Comparison of ENCODE assay signal across 25 cellular contexts in the genomic region with DNA sequence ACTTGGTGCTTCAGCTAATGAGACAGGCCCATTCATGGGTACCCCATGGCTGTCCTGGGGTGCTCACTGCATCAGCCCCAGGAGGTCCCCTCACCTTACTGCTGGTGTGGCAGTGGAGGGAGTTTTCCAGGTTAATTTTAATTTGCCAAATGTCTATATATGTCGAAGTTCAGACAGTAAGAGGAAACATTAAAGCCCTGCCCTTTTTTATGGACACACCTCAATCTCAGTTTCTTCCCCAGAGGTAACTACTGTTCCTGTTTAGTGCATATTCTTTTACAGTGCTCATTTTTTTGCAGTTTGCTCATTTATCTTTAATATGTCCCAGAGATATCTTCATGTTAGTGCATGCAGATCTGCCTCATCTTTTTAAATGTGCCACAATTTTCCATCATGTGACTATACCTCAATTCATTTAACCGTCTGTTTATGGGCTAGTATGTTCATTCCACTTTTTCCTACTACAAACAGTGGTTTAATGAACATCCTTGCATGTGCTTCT. TPM values are rescaled to one million over a fixed set of nuclear protein-coding genes. Genes with fewer than 3 reads are reported as not detected.
DNase-seq lines count a peak whose midpoint lies in the region; ATAC-seq, FAIRE-seq and TF ChIP-seq lines count a peak whose summit lies in the region.
"Had no signal": no experiment of that assay in that cellular context is flagged by ENCODE, and none has a peak within 500 bp of the region (broad histone marks: within the 10 kb centered on the region; RNA-seq: fewer than 3 reads in every experiment).

No MANE protein-coding gene starts in this region.

- no peaks in the 10 kb centered on the region for H3K9me2 ChIP-seq in Loucy (replicated peaks; ENCODE audit: low read depth, low read length)

- intact Hi-C loops in K562 (cut with micrococcal nuclease) (no loop called here), colonic mucosa (cut with DNase I) (no loop called here)

- H3K27me3 ChIP-seq in Loucy (ENCODE audit: insufficient read depth, low read length, poor library complexity, severe bottlenecking) (no peaks in the 10 kb centered on the region), K562 (ENCODE audit: control insufficient read depth in 2 of 2, insufficient read depth in 2 of 2, low read length in 2 of 2) (no peaks in the 10 kb centered on the region), colonic mucosa (no peaks in the 10 kb centered on the region)
- H3K27me3 ChIP-seq: Peyer's patch, SJSA1 had no signal

- TF ChIP-seq EP300 in K562 (IDR thresholded peaks at IDR 0.05; ENCODE audit: low read length) = no peak

- H4K20me1 ChIP-seq in Loucy (ENCODE audit: insufficient read depth, low read length, poor library complexity, severe bottlenecking) (peaks cover 51% of the 10 kb centered on the region), K562 (replicated peaks; ENCODE audit: control insufficient read depth, insufficient read depth, low read length) (0 out of 2 replicates have a peak, but pooled peaks cover under 1% of the 10 kb centered on the region)

- ATAC-seq in K562 = no peak
- no peak for ATAC-seq in memory B cell (ENCODE audit: low read depth)
- no peak for ATAC-seq in stimulated activated effector memory CD8-positive, alpha-beta T cell treated with anti-CD3 and anti-CD28 coated beads, Interleukin-12 subunit alpha, Interleukin-12 subunit beta, amount 100 ng/mL, for 72 hours
- ATAC-seq in HG02970 (IDR thresholded peaks at IDR 0.05; ENCODE audit: low FRiP score, unreplicated experiment) = no peak
- ATAC-seq: Right ventricle myocardium inferior had no signal

- in situ Hi-C loops in K562 (cut with MboI) = no loop called here

- peak overlapping the region; percentile 43 for H3K27ac Mint-ChIP-seq in memory B cell
- H3K27ac Mint-ChIP-seq in stimulated activated effector memory CD8-positive, alpha-beta T cell treated with anti-CD3 and anti-CD28 coated beads, Interleukin-12 subunit alpha, Interleukin-12 subunit beta, amount 100 ng/mL, for 72 hours = peak overlapping the region; percentile 33
- H3K27ac Mint-ChIP-seq: HFFc6 had no signal

- H3K9ac ChIP-seq in Loucy (ENCODE audit: low read depth, low read length, poor library complexity, severe bottlenecking) (no peak overlapping the region), K562 (ENCODE audit: insufficient read depth in 1 of 2, low read depth in 2 of 2, low read length in 2 of 2) (no peak overlapping the region), colonic mucosa (ENCODE audit: low read depth in 2 of 2, low read length in 2 of 2) (no peak overlapping the region)
- H3K9ac ChIP-seq: KMS-11 had no signal

- H3K36me3 ChIP-seq in Loucy (ENCODE audit: insufficient read depth, low read length) = no peaks in the 10 kb centered on the region
- no peaks in the 10 kb centered on the region for H3K36me3 ChIP-seq in K562 (ENCODE audit: control insufficient read depth, insufficient read depth, low read length)
- no peaks in the 10 kb centered on the region for H3K36me3 ChIP-seq in colonic mucosa
- H3K36me3 ChIP-seq: Peyer's patch, SJSA1 had no signal

- CTCF ChIA-PET in K562 (lab: Yijun Ruan, JAX; ENCODE audit: low intra/inter-chr PET ratio) = no interaction called here

- WGBS in K562 (ENCODE audit: insufficient coverage, low coverage, missing lambda C conversion rate) = 68% methylated on average over 2 of the region's 2 CpGs

- H3K9me3 Mint-ChIP-seq in memory B cell = peaks cover 1% of the 10 kb centered on the region
- H3K9me3 Mint-ChIP-seq in stimulated activated effector memory CD8-positive, alpha-beta T cell treated with anti-CD3 and anti-CD28 coated beads, Interleukin-12 subunit alpha, Interleukin-12 subunit beta, amount 100 ng/mL, for 72 hours = peaks cover 2% of the 10 kb centered on the region

- TF ChIP-seq RAD21 in K562 (CRISPR knock-in tag; conservative IDR thresholded peaks at IDR 0.05 in 1 of 2, IDR thresholded peaks at IDR 0.05 in 1 of 2) = no peak

- no peaks in the 10 kb centered on the region for H3F3A ChIP-seq in Loucy (ENCODE audit: low read depth)

- no TSS peak for BruUV-seq in K562 (replicated peaks; lab: Mats Ljungman, UMichigan)

- H3K9me1 ChIP-seq in K562 (ENCODE audit: control insufficient read depth, insufficient read depth, low read length) = no peaks in the 10 kb centered on the region

- POLR2A ChIA-PET in K562 (lab: Yijun Ruan, JAX) = interaction anchor here (0.8 to 1.0 kb wide), 2 partner anchors 9 to 12 kb away, joined by 3 to 4 read pairs; partner anchors contain the start of gene PANX1

- no peak for FAIRE-seq in K562 (lab: Jason Lieb, UNC)
- FAIRE-seq: HTR-8/SVneo had no signal

- H3K4me3 ChIP-seq in Loucy (ENCODE audit: low read length, poor library complexity, severe bottlenecking) (no peak overlapping the region), K562 (no peak overlapping the region), colonic mucosa (no peak overlapping the region)
- H3K4me3 ChIP-seq: Peyer's patch, SJSA1 had no signal

- H3K36me3 Mint-ChIP-seq in memory B cell = peaks cover 4% of the 10 kb centered on the region
- H3K36me3 Mint-ChIP-seq in stimulated activated effector memory CD8-positive, alpha-beta T cell treated with anti-CD3 and anti-CD28 coated beads, Interleukin-12 subunit alpha, Interleukin-12 subunit beta, amount 100 ng/mL, for 72 hours = no peaks in the 10 kb centered on the region

- H3K4me2 ChIP-seq in Loucy (ENCODE audit: low read depth, low read length, poor library complexity, severe bottlenecking) (peak overlapping the region; percentile 10), K562 (ENCODE audit: insufficient read depth, low read length) (no peak overlapping the region)
- H3K4me2 ChIP-seq: KMS-11 had no signal

- no peaks in the 10 kb centered on the region for H3K9me3 ChIP-seq in Loucy (ENCODE audit: insufficient read depth, low read depth, low read length)
- H3K9me3 ChIP-seq in K562 (replicated peaks; ENCODE audit: control insufficient read depth, insufficient read depth, low read depth, low read length) = no peaks in the 10 kb centered on the region
- no peaks in the 10 kb centered on the region for H3K9me3 ChIP-seq in colonic mucosa
- H3K9me3 ChIP-seq: Peyer's patch, SJSA1 had no signal

- TF ChIP-seq CTCF in Loucy (conservative IDR thresholded peaks at IDR 0.05; ENCODE audit: low read length) (no peak), K562 (IDR thresholded peaks at IDR 0.05 in 2 of 3, conservative IDR thresholded peaks at IDR 0.05 in 1 of 3; ENCODE audit: insufficient read depth in 2 of 3, low read depth in 1 of 3, low read length in 3 of 3) (no peak), colonic mucosa (IDR thresholded peaks at IDR 0.05) (no peak)

- H3K27me3 Mint-ChIP-seq in memory B cell = no peaks in the 10 kb centered on the region
- H3K27me3 Mint-ChIP-seq: CD8-positive, alpha-beta memory T cell had no signal

- H3K4me1 ChIP-seq in Loucy (ENCODE audit: insufficient read depth, low read length, poor library complexity, severe bottlenecking) (peaks cover 40% of the 10 kb centered on the region), K562 (replicated peaks in 1 of 2; ENCODE audit: control insufficient read depth in 2 of 2, insufficient read depth in 2 of 2, low read length in 2 of 2) (peaks cover 25 to 36% of the 10 kb centered on the region in 2 experiments), colonic mucosa (peaks cover 9% of the 10 kb centered on the region)

- H3K4me3 Mint-ChIP-seq in memory B cell = no peak overlapping the region
- H3K4me3 Mint-ChIP-seq in stimulated activated effector memory CD8-positive, alpha-beta T cell treated with anti-CD3 and anti-CD28 coated beads, Interleukin-12 subunit alpha, Interleukin-12 subunit beta, amount 100 ng/mL, for 72 hours = no peak overlapping the region
- H3K4me3 Mint-ChIP-seq: CD8-positive, alpha-beta memory T cell; HFFc6 had no signal

- no peak for TF ChIP-seq POLR2A in K562 (conservative IDR thresholded peaks at IDR 0.05)

- H3K27ac ChIP-seq in K562 (ENCODE audit: extremely low read depth, low read depth, low read length) (no peak overlapping the region), colonic mucosa (no peak overlapping the region)
- H3K27ac ChIP-seq: KMS-11, Peyer's patch, SJSA1 had no signal

- H3K4me1 Mint-ChIP-seq in memory B cell = peaks cover 45% of the 10 kb centered on the region
- H3K4me1 Mint-ChIP-seq in stimulated activated effector memory CD8-positive, alpha-beta T cell treated with anti-CD3 and anti-CD28 coated beads, Interleukin-12 subunit alpha, Interleukin-12 subunit beta, amount 100 ng/mL, for 72 hours = peaks cover 74% of the 10 kb centered on the region

- DNase-seq in K562 (ENCODE audit: extremely low read depth in 1 of 4, low spot score in 3 of 4) (no peak), memory B cell (ENCODE audit: low spot score in 2 of 2) (no peak), HK-2 (ENCODE audit: unreplicated experiment) (no peak), colonic mucosa (no peak), CD1c-positive myeloid dendritic cell (ENCODE audit: extremely low spot score) (no peak)
- no peak for DNase-seq in stimulated activated effector memory CD8-positive, alpha-beta T cell treated with anti-CD3 and anti-CD28 coated beads, Interleukin-12 subunit alpha, Interleukin-12 subunit beta, amount 100 ng/mL, for 72 hours (ENCODE audit: low spot score in 2 of 2)
- DNase-seq: 8988T; C1 segment of cervical spinal cord; Calu3; CD8-positive, alpha-beta memory T cell; GF-D8; HFFc6; NCI-H1105; NCI-H2029 treated with DMSO at 0.1 percent for 48 hours; NCI-H345; NCI-H524; NCI-H774; NK-92 treated with Interleukin-12 subunit alpha and Interleukin-12 subunit beta, amount 100 ng/mL, for 24 hours; Peyer's patch had no signal

- H3K79me2 ChIP-seq in Loucy (ENCODE audit: insufficient read depth, low read length) (peaks cover 92% of the 10 kb centered on the region), K562 (ENCODE audit: control insufficient read depth, insufficient read depth, low read length) (peaks cover 85% of the 10 kb centered on the region)

- H2AFZ ChIP-seq in Loucy (ENCODE audit: low read length) = no peak overlapping the region
- H2AFZ ChIP-seq in K562 (ENCODE audit: low read depth, low read length) = no peak overlapping the region

RNA-seq across cellular contexts. Expression of gene PANX1, which starts 11.6 kb away (rescaled TPM):
- total RNA-seq in K562 (2011; cell fraction: chromatin; rRNA removed; ENCODE audit: low replicate concordance) = 13.4 and 15.1 TPM in 2 replicates
- 15.2 and 16.2 TPM in 2 replicates for total RNA-seq in K562 (2011; cell fraction: nucleolus; rRNA removed)
- total RNA-seq in K562 (2011; cell fraction: nucleoplasm; rRNA removed) = 14.7 and 17.5 TPM in 2 replicates
- 10.4 and 12.8 TPM in 2 replicates for total RNA-seq in K562 (2014; rRNA removed)
- total RNA-seq in K562 (2014; rRNA removed; fragmentation: Illumina TruSeq; extraction: Trizol) = 13.9 and 15.2 TPM in 2 replicates
- 14.4 and 14.8 TPM in 2 replicates for total RNA-seq in K562 (2015; rRNA removed; fragmentation: Illumina TruSeq; extraction: Trizol)
- 12.7 and 13.3 TPM in 2 replicates for total RNA-seq in K562 (2021)
- 6.3 and 9.5 TPM in 2 replicates for polyA plus RNA-seq in K562 (2011; rRNA removed)
- polyA plus RNA-seq in K562 (2011; cell fraction: cytosol; rRNA removed) = 4.8 and 6.2 TPM in 2 replicates
- 2.8 and 3.4 TPM in 2 replicates for polyA plus RNA-seq in K562 (2011; cell fraction: nucleus; rRNA removed)
- polyA plus RNA-seq in K562 (2012) = 7.8 and 10.1 TPM in 2 replicates
- 9.9 and 10.1 TPM in 2 replicates for polyA plus RNA-seq in K562 (2014; fragmentation: Illumina TruSeq; extraction: Trizol)
- 1 to 10 TPM; 1.9 to 2.7 TPM for polyA plus RNA-seq in K562 (2014; fragmentation: Nextera tagmentation; extraction: Ambion mirVana)
- polyA plus RNA-seq in K562 (2014; rRNA removed) = 6.5 and 8.4 TPM in 2 replicates
- 18.7 and 23.2 TPM in 2 replicates for polyA minus RNA-seq in K562 (2011; rRNA and poly(A)+ RNA removed)
- polyA minus RNA-seq in K562 (2011; cell fraction: cytosol; rRNA and poly(A)+ RNA removed) = 7.0 and 11.6 TPM in 2 replicates
- polyA minus RNA-seq in K562 (2011; cell fraction: nucleus; rRNA and poly(A)+ RNA removed) = 6.6 and 8.7 TPM in 2 replicates
- total RNA-seq in colonic mucosa = 10 to 100 TPM in 1 of 2 donors, 1 to 10 TPM in 1; 7.8 to 11.1 TPM
